ENCODE assay signal across 32 cellular contexts in the genomic region with DNA sequence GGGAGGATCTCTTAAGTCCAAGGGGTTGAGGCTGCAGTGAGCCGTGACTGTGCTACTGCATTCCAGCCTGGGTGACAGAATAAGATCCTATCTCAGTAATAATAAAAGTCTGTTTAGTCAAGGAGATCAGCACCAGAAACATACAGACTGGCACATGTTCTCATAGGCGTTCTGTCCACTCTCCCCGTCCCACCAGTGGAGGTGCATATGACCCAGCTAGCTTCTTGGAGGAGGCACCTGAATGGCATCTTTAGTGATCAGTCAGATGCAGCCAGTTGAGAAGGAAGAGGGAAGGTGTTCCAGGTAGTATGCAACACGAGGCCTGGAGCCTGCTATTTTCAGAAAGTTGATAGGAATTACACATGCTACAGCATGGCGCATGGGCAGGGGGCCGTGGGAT. TPM values are rescaled to one million over a fixed set of nuclear protein-coding genes. Genes with fewer than 3 reads are reported as not detected.
A peak's percentile ranks its signal among the peaks of the same experiment; 100 is the strongest.
DNase-seq lines count a peak whose midpoint lies in the region; ATAC-seq, FAIRE-seq and TF ChIP-seq lines count a peak whose summit lies in the region.
"Had no signal": no experiment of that assay in that cellular context is flagged by ENCODE, and none has a peak within 500 bp of the region (broad histone marks: within the 10 kb centered on the region; RNA-seq: fewer than 3 reads in every experiment).

No MANE protein-coding gene starts in this region.

- no peaks in the 10 kb centered on the region for H3K9me3 ChIP-seq in skeletal muscle tissue (ENCODE audit: control insufficient read depth in 3 of 3, low read length in 3 of 3)
- H3K9me3 ChIP-seq: gastrocnemius medialis, testis, uterus had no signal

- peak overlapping the region; percentile 2 for H3K27ac ChIP-seq in skeletal muscle tissue (ENCODE audit: low read depth, low read length)
- H3K27ac ChIP-seq: hepatocyte, testis had no signal

- no peaks in the 10 kb centered on the region for H3K27me3 Mint-ChIP-seq in T-helper 2 cell treated with Interferon-gamma antibody and Interleukin-4, amounts not matched to agents 5 μg/mL and 100 μg/mL, for 36 hours (ENCODE audit: low read depth)
- peaks cover 8% of the 10 kb centered on the region for H3K27me3 Mint-ChIP-seq in endothelial cell (ENCODE audit: unreplicated experiment)
- H3K27me3 Mint-ChIP-seq: activated CD8-positive, alpha-beta memory T cell treated with anti-CD3 and anti-CD28 coated beads, Interleukin-2, amount 10 ng/mL, durations not matched to agents 7 days and 5 days had no signal

- H3K4me3 Mint-ChIP-seq in T-helper 2 cell treated with Interferon-gamma antibody and Interleukin-4, amounts not matched to agents 5 μg/mL and 100 μg/mL, for 36 hours = no peak overlapping the region
- peak overlapping the region; percentile 73 for H3K4me3 Mint-ChIP-seq in endothelial cell (ENCODE audit: unreplicated experiment)
- H3K4me3 Mint-ChIP-seq: activated CD8-positive, alpha-beta memory T cell treated with anti-CD3 and anti-CD28 coated beads, Interleukin-2, amount 10 ng/mL, durations not matched to agents 7 days and 5 days had no signal

- no peaks in the 10 kb centered on the region for H3K27me3 ChIP-seq in skeletal muscle tissue (ENCODE audit: control insufficient read depth in 3 of 3, insufficient read depth in 3 of 3, low read length in 3 of 3)
- H3K27me3 ChIP-seq: cardiac muscle cell, gastrocnemius medialis, hepatocyte, left lung, testis, uterus had no signal

- FAIRE-seq in HTR-8/SVneo (lab: Jason Lieb, UNC) = peak; percentile 31
- FAIRE-seq: H54, K562, TTC549 had no signal

- no peak for DNase-seq in T-helper 2 cell treated with Interferon-gamma antibody and Interleukin-4, amounts not matched to agents 5 μg/mL and 100 μg/mL, for 36 hours (ENCODE audit: low spot score)
- DNase-seq in T-helper 2 cell (no peak), HTR-8/SVneo (ENCODE audit: insufficient read length, low spot score) (no peak), endothelial cell (ENCODE audit: low spot score) (no peak)
- DNase-seq: 8988T; activated CD4-positive, alpha-beta T cell treated with anti-CD3 and anti-CD28 coated beads for 1 hour; activated CD8-positive, alpha-beta memory T cell treated with anti-CD3 and anti-CD28 coated beads, Interleukin-2, amount 10 ng/mL, durations not matched to agents 7 days and 5 days; activated T-cell treated with anti-CD3 and anti-CD28 coated beads, Interleukin-2, amount 50 U/mL, for 48 hours; aorta; dermis blood vessel endothelial cell; DMS153; gastrocnemius medialis; left lung; mesenchymal stem cell; NCI-H1105 treated with DMSO at 0.1 percent for 48 hours; NCI-H1930; NCI-H526; SHP77 treated with DMSO at 0.1 percent for 48 hours; stimulated activated naive CD8-positive, alpha-beta T cell treated with anti-CD3 and anti-CD28 coated beads, Interleukin-15, Interleukin-2, amounts not matched to agents 100 U/mL and 50 U/mL, for 24 hours; testis; uterus had no signal

- H3K4me1 Mint-ChIP-seq in T-helper 2 cell treated with Interferon-gamma antibody and Interleukin-4, amounts not matched to agents 5 μg/mL and 100 μg/mL, for 36 hours (ENCODE audit: low read depth) = peaks cover 33% of the 10 kb centered on the region
- peaks cover 9% of the 10 kb centered on the region for H3K4me1 Mint-ChIP-seq in endothelial cell (ENCODE audit: unreplicated experiment)

- H3K4me3 ChIP-seq in skeletal muscle tissue (ENCODE audit: low read length in 3 of 3) = no peak overlapping the region
- H3K4me3 ChIP-seq: cardiac muscle cell, gastrocnemius medialis, hepatocyte, K562, left lung, testis, uterus had no signal

- peaks cover 34% of the 10 kb centered on the region for H3K9me3 Mint-ChIP-seq in T-helper 2 cell treated with Interferon-gamma antibody and Interleukin-4, amounts not matched to agents 5 μg/mL and 100 μg/mL, for 36 hours
- H3K9me3 Mint-ChIP-seq in endothelial cell (ENCODE audit: unreplicated experiment) = peaks cover 11% of the 10 kb centered on the region

- H3K4me1 ChIP-seq in skeletal muscle tissue (ENCODE audit: control insufficient read depth in 3 of 3, insufficient read depth in 3 of 3, low read length in 3 of 3) = peaks cover 11 to 39% (median 26%) of the 10 kb centered on the region in 3 donors
- H3K4me1 ChIP-seq: testis had no signal

- peaks cover 0 to 16% (median 8%) of the 10 kb centered on the region in 3 donors for H3K36me3 ChIP-seq in skeletal muscle tissue (ENCODE audit: control insufficient read depth in 3 of 3, insufficient read depth in 3 of 3, low read length in 3 of 3)
- H3K36me3 ChIP-seq: uterus had no signal

- ATAC-seq in HG03025 (IDR thresholded peaks at IDR 0.05; ENCODE audit: low FRiP score, unreplicated experiment) (no peak), GM21515 (IDR thresholded peaks at IDR 0.05; ENCODE audit: unreplicated experiment) (no peak), HG03135 (IDR thresholded peaks at IDR 0.05; ENCODE audit: unreplicated experiment) (no peak)
- ATAC-seq: activated CD8-positive, alpha-beta memory T cell treated with anti-CD3 and anti-CD28 coated beads, Interleukin-2, amount 10 ng/mL, durations not matched to agents 7 days and 5 days; activated naive CD4-positive, alpha-beta T cell treated with anti-CD3 and anti-CD28 coated beads, Interleukin-2, amount 50 U/mL, for 72 hours; gastrocnemius medialis; K562; left lung; Panc1; stimulated activated naive CD8-positive, alpha-beta T cell treated with anti-CD3 and anti-CD28 coated beads, Interleukin-15, Interleukin-2, amounts not matched to agents 100 U/mL and 50 U/mL, for 24 hours had no signal

- peak overlapping the region; percentile 13 for H3K27ac Mint-ChIP-seq in T-helper 2 cell treated with Interferon-gamma antibody and Interleukin-4, amounts not matched to agents 5 μg/mL and 100 μg/mL, for 36 hours
- H3K27ac Mint-ChIP-seq in endothelial cell (ENCODE audit: unreplicated experiment) = no peak overlapping the region

- H3K36me3 Mint-ChIP-seq in T-helper 2 cell treated with Interferon-gamma antibody and Interleukin-4, amounts not matched to agents 5 μg/mL and 100 μg/mL, for 36 hours (ENCODE audit: low read depth) = peaks cover 57% of the 10 kb centered on the region
- peaks cover 85% of the 10 kb centered on the region for H3K36me3 Mint-ChIP-seq in endothelial cell (ENCODE audit: low read depth, unreplicated experiment)

- TF ChIP-seq CTCF in endothelial cell (IDR thresholded peaks at IDR 0.05; ENCODE audit: unreplicated experiment) = no peak

- H3K9ac ChIP-seq in skeletal muscle tissue (ENCODE audit: low read depth in 1 of 3, low read length in 3 of 3) = no peak overlapping the region

RNA-seq across cellular contexts. Expression of a gene that starts 45.3 kb away (rescaled TPM):
- total RNA-seq in endothelial cell (ENCODE audit: unreplicated experiment) (125 TPM), skeletal muscle tissue (153 TPM)
